8 cellular contexts compared by ENCODE assay signal in the genomic region with DNA sequence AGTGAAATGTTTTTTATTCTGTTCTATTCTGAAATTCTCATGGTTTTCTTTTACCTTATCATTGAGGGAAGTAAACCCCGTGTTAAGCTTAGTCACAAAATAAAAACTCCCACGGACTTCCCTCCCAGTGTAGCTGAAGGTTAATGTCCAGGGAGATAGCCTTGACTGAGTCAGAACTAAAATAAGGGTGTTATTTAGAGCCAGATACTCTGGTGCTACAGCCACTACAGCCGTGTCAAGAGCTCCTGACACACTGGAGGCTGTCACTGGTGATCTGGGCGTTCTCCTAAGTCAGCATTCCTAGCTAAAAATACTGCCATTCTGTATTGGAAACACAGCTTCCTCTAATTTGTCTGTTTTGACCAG.
A peak's percentile ranks its signal among the peaks of the same experiment; 100 is the strongest.
DNase-seq lines count a peak whose midpoint lies in the region; ATAC-seq and TF ChIP-seq lines count a peak whose summit lies in the region.

No MANE protein-coding gene starts in this region.

- in situ Hi-C loops in Caki2 (cut with HindIII; ENCODE audit: low pct_unique_long_range_greater_than_20kb, low sequenced_read_pairs) (no loop called here), brain microvascular endothelial cell (cut with HindIII; ENCODE audit: low pct_ligation_motif_present, low sequenced_read_pairs) (no loop called here)

- WGBS in liver, result 28% methylated on average over 4 of the region's 4 CpGs

- H3K36me3 ChIP-seq in brain microvascular endothelial cell (replicated peaks) (no peaks in the 10 kb centered on the region), liver (ENCODE audit: control insufficient read depth in 4 of 4, insufficient read depth in 3 of 4, low read depth in 1 of 4, low read length in 3 of 4) (no peaks in the 10 kb centered on the region)

- peak overlapping the region in 1 of 2 donors; percentile 37 for H3K9ac ChIP-seq in liver (ENCODE audit: low read depth in 1 of 2, low read length in 2 of 2)

- TF ChIP-seq RAD21 in liver (IDR thresholded peaks at IDR 0.05), result no peak

- H3K9me3 ChIP-seq in liver (ENCODE audit: control insufficient read depth in 4 of 4, low read length in 3 of 4), result no peaks in the 10 kb centered on the region

- DNase-seq in Caki2 (ENCODE audit: low read depth) (peak; percentile 59), brain microvascular endothelial cell (peak; percentile 95), LoVo (ENCODE audit: low spot score) (no peak), SKM-1 (lab: John Stamatoyannopoulos, UW; ENCODE audit: unreplicated experiment) (no peak), DMS53 (lab: John Stamatoyannopoulos, UW) (no peak)
- no peak for DNase-seq in activated CD8-positive, alpha-beta memory T cell treated with anti-CD3 and anti-CD28 coated beads, Interleukin-2, amount 50 U/mL, for 48 hours

- no peak overlapping the region for H3K4me3 ChIP-seq in brain microvascular endothelial cell (ENCODE audit: low read depth, low read length)
- H3K4me3 ChIP-seq in liver (ENCODE audit: low read depth in 1 of 3, low read length in 3 of 3), result no peak overlapping the region

- no peaks in the 10 kb centered on the region for H3K27me3 ChIP-seq in brain microvascular endothelial cell (replicated peaks)
- H3K27me3 ChIP-seq in liver (ENCODE audit: control insufficient read depth in 4 of 4, insufficient read depth in 4 of 4, low read length in 3 of 4), result no peaks in the 10 kb centered on the region

- peaks cover 0 to 15% (median 8%) of the 10 kb centered on the region in 4 donors for H3K4me1 ChIP-seq in liver (ENCODE audit: control insufficient read depth in 4 of 4, insufficient read depth in 4 of 4, low read length in 3 of 4)

- peak; percentile 69 for ATAC-seq in HG02884 (IDR thresholded peaks at IDR 0.05; ENCODE audit: unreplicated experiment)

- H3K27ac ChIP-seq in brain microvascular endothelial cell (peak overlapping the region; percentile 97), liver (ENCODE audit: low read depth in 1 of 2, low read length in 2 of 2) (peak overlapping the region; percentile 49 to 55)

- TF ChIP-seq CTCF in brain microvascular endothelial cell (IDR thresholded peaks at IDR 0.05; ENCODE audit: low read depth, low read length, missing control alignments) (no peak), liver (IDR thresholded peaks at IDR 0.05; ENCODE audit: low read depth, low read length, missing input control) (no peak)

TF ChIP-seq in liver, 16 proteins besides CTCF, POLR2A, EP300 and RAD21:
- peak; percentile 23 to 53 for TF ChIP-seq RXRA (IDR thresholded peaks at IDR 0.05)
- TF ChIP-seq HNF4A (conservative IDR thresholded peaks at IDR 0.05), result peak in 1 of 2 donors; percentile 47
- TF ChIP-seq TAF1 (conservative IDR thresholded peaks at IDR 0.05), result no peak
- TF ChIP-seq SP1 (IDR thresholded peaks at IDR 0.05), result peak; percentile 8
- TF ChIP-seq EGR1 (IDR thresholded peaks at IDR 0.05; ENCODE audit: low read depth in 2 of 2), result no peak
- peak in 1 of 2 donors; percentile 50 for TF ChIP-seq JUND (IDR thresholded peaks at IDR 0.05)
- TF ChIP-seq GABPA (IDR thresholded peaks at IDR 0.05 in 1 of 2, conservative IDR thresholded peaks at IDR 0.05 in 1 of 2), result no peak

Comparison
In these comparisons a context has a peak if more than half of its experiments do, and no peak if none do; other contexts are left out.
1. DNase-seq: peak in Caki2 (single experiment) and brain microvascular endothelial cell (single experiment); none in LoVo (single experiment), SKM-1 (single experiment), activated CD8-positive, alpha-beta memory T cell treated with anti-CD3 and anti-CD28 coated beads, Interleukin-2, amount 50 U/mL, for 48 hours (single experiment) and DMS53 (single experiment).